Comparison of ENCODE assay signal across 12 cellular contexts in the genomic region with DNA sequence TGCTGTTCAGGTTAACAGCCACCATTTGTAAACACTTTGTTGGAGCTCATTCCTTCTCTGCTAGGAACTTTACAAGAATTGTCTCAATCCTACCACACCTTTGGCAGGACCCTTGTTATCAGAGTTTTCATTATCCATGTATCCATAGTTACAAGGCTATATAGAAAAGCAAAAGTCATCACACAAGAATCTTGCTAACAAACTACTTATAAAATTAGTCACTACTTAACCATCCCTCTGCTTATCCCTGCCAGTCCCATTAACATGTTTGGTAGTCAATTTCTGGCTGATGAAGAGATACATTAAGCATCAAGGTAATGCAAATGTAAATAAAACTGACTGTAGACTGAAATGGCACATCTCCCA. TPM values are rescaled to one million over a fixed set of nuclear protein-coding genes. Genes with fewer than 3 reads are reported as not detected.
DNase-seq lines count a peak whose midpoint lies in the region; ATAC-seq, FAIRE-seq and TF ChIP-seq lines count a peak whose summit lies in the region.
"Had no signal": no experiment of that assay in that cellular context is flagged by ENCODE, and none has a peak within 500 bp of the region (broad histone marks: within the 10 kb centered on the region; RNA-seq: fewer than 3 reads in every experiment).

No MANE protein-coding gene starts in this region.

- H3K9me3 Mint-ChIP-seq in activated naive CD8-positive, alpha-beta T cell treated with anti-CD3 and anti-CD28 coated beads for 36 hours, result no peaks in the 10 kb centered on the region
- H3K9me3 Mint-ChIP-seq: CD4-positive, alpha-beta memory T cell had no signal

- TF ChIP-seq CTCF in mucosa of descending colon (IDR thresholded peaks at IDR 0.05), result no peak

- intact Hi-C loops in mucosa of descending colon (cut with DNase I, micrococcal nuclease), result no loop called here

- H3K36me3 Mint-ChIP-seq in activated naive CD8-positive, alpha-beta T cell treated with anti-CD3 and anti-CD28 coated beads for 36 hours, result peaks cover 2% of the 10 kb centered on the region

- H3K4me3 ChIP-seq in mucosa of descending colon, result no peak overlapping the region
- H3K4me3 ChIP-seq: ascending aorta had no signal

- H3K27ac Mint-ChIP-seq in activated naive CD8-positive, alpha-beta T cell treated with anti-CD3 and anti-CD28 coated beads for 36 hours, result no peak overlapping the region

- H3K9me3 ChIP-seq in mucosa of descending colon, result no peaks in the 10 kb centered on the region
- H3K9me3 ChIP-seq: ascending aorta had no signal

- peaks cover 11% of the 10 kb centered on the region for H3K4me1 ChIP-seq in mucosa of descending colon (ENCODE audit: low read depth)
- H3K4me1 ChIP-seq: ascending aorta had no signal

- no peak for TF ChIP-seq POLR2A in H54 (IDR thresholded peaks at IDR 0.05; ENCODE audit: low read depth, low read length)

- no peaks in the 10 kb centered on the region for H3K36me3 ChIP-seq in mucosa of descending colon (ENCODE audit: low read depth)

- H3K4me3 Mint-ChIP-seq in activated naive CD8-positive, alpha-beta T cell treated with anti-CD3 and anti-CD28 coated beads for 36 hours, result no peak overlapping the region
- H3K4me3 Mint-ChIP-seq: CD4-positive, alpha-beta memory T cell had no signal

- peak; percentile 39 for DNase-seq in H54 (ENCODE audit: insufficient read length, low spot score)
- DNase-seq in astrocyte of the hippocampus (ENCODE audit: low read depth, low spot score), result peak; percentile 79
- DNase-seq in mucosa of descending colon, result no peak
- DNase-seq in activated naive CD8-positive, alpha-beta T cell treated with anti-CD3 and anti-CD28 coated beads for 36 hours, result no peak
- DNase-seq: CD4-positive, alpha-beta memory T cell; left ventricle myocardium superior; NCI-H146; T-helper 9 cell had no signal

- peak; percentile 36 for FAIRE-seq in H54 (lab: Jason Lieb, UNC)

- peak; percentile 76 for ATAC-seq in mucosa of descending colon
- ATAC-seq in HG02885 (IDR thresholded peaks at IDR 0.05; ENCODE audit: poor library complexity, unreplicated experiment), result no peak
- no peak for ATAC-seq in GM19324 (IDR thresholded peaks at IDR 0.05; ENCODE audit: low FRiP score, unreplicated experiment)
- ATAC-seq: esophagus mucosa, left ventricle myocardium superior had no signal

- no peaks in the 10 kb centered on the region for H3K4me1 Mint-ChIP-seq in activated naive CD8-positive, alpha-beta T cell treated with anti-CD3 and anti-CD28 coated beads for 36 hours

- H3K27me3 Mint-ChIP-seq in activated naive CD8-positive, alpha-beta T cell treated with anti-CD3 and anti-CD28 coated beads for 36 hours, result no peaks in the 10 kb centered on the region
- H3K27me3 Mint-ChIP-seq: CD4-positive, alpha-beta memory T cell had no signal

RNA-seq across cellular contexts. Expression of gene ZSWIM3, which starts 10.4 kb away (rescaled TPM):
- total RNA-seq in mucosa of descending colon, result 1 to 10 TPM; 3.3 to 7.4 (median 5.7) TPM
- 1 to 10 TPM; 3.5 to 3.8 TPM for total RNA-seq in activated naive CD8-positive, alpha-beta T cell treated with anti-CD3 and anti-CD28 coated beads for 36 hours

RNA-seq across cellular contexts. Expression of gene ACOT8, which starts 10.6 kb away (rescaled TPM):
- 10 to 100 TPM; 31.1 to 61.0 (median 32.9) TPM for total RNA-seq in mucosa of descending colon
- 10 to 100 TPM; 18.6 to 19.3 TPM for total RNA-seq in activated naive CD8-positive, alpha-beta T cell treated with anti-CD3 and anti-CD28 coated beads for 36 hours

RNA-seq across cellular contexts. Expression of gene ZSWIM1, which starts 13.2 kb away (rescaled TPM):
- 10 to 100 TPM; 11.3 to 12.6 (median 12.4) TPM for total RNA-seq in mucosa of descending colon
- total RNA-seq in activated naive CD8-positive, alpha-beta T cell treated with anti-CD3 and anti-CD28 coated beads for 36 hours, result 10 to 100 TPM; 10.6 to 11.1 TPM

RNA-seq across cellular contexts. Expression of gene SPATA25, which starts 19.6 kb away (rescaled TPM):
- 1 to 10 TPM; 3.9 to 6.0 (median 4.1) TPM for total RNA-seq in mucosa of descending colon
- 1 to 10 TPM in 1 of 2 experiments, under 1 TPM in 1; 0.90 to 1.0 TPM for total RNA-seq in activated naive CD8-positive, alpha-beta T cell treated with anti-CD3 and anti-CD28 coated beads for 36 hours

RNA-seq across cellular contexts. Expression of gene NEURL2, which starts 23.2 kb away (rescaled TPM):
- 1 to 10 TPM; 4.2 to 9.1 (median 8.5) TPM for total RNA-seq in mucosa of descending colon
- total RNA-seq in activated naive CD8-positive, alpha-beta T cell treated with anti-CD3 and anti-CD28 coated beads for 36 hours, result 1 to 10 TPM; 2.5 to 3.1 TPM

Comparison
In these comparisons a context has a peak if more than half of its experiments do, and no peak if none do; other contexts are left out.
1. DNase-seq: peak in H54 (single experiment) and astrocyte of the hippocampus (single experiment); none in mucosa of descending colon (0 of 3) and activated naive CD8-positive, alpha-beta T cell treated with anti-CD3 and anti-CD28 coated beads for 36 hours (single experiment).